Comparison of ENCODE assay signal across 8 cellular contexts in genomic region chr1:24932284-24932683, GRCh38. TPM values are rescaled to one million over a fixed set of nuclear protein-coding genes. Genes with fewer than 3 reads are reported as not detected.
A peak's percentile ranks its signal among the peaks of the same experiment; 100 is the strongest.
DNase-seq lines count a peak whose midpoint lies in the region; ATAC-seq and TF ChIP-seq lines count a peak whose summit lies in the region.

No MANE protein-coding gene starts in this region.

- H3K36me3 Mint-ChIP-seq in CD8-positive, alpha-beta T cell, result peaks cover 25% of the 10 kb centered on the region
- H3K36me3 Mint-ChIP-seq in WTC11, result no peaks in the 10 kb centered on the region
- H3K36me3 Mint-ChIP-seq in chondrocyte (ENCODE audit: low read depth), result peaks cover 2% of the 10 kb centered on the region
- H3K36me3 Mint-ChIP-seq in memory B cell, result peaks cover 3% of the 10 kb centered on the region

- CTCF ChIA-PET in CD8-positive, alpha-beta T cell (lab: Charles Lee), result interaction anchor here (0.6 to 14.6 kb wide), 41 partner anchors 9 to 270 kb away, joined by 3 to 111 read pairs (median 4); no protein-coding TSS in a partner anchor
- CTCF ChIA-PET in WTC11 (lab: Charles Lee), result interaction anchor here (0.5 to 4.3 kb wide), 29 partner anchors 10 to 308 kb away, joined by 3 to 27 read pairs (median 7); partner anchors contain the start of gene CLIC4

- H3K9me3 Mint-ChIP-seq in CD8-positive, alpha-beta T cell, result no peaks in the 10 kb centered on the region
- H3K9me3 Mint-ChIP-seq in WTC11 (no peaks in the 10 kb centered on the region), chondrocyte (ENCODE audit: low read depth) (no peaks in the 10 kb centered on the region), memory B cell (no peaks in the 10 kb centered on the region)

- H3K4me1 Mint-ChIP-seq in CD8-positive, alpha-beta T cell (ENCODE audit: low read depth), result peaks cover 37% of the 10 kb centered on the region
- H3K4me1 Mint-ChIP-seq in WTC11 (peaks cover 56% of the 10 kb centered on the region), chondrocyte (ENCODE audit: low read depth) (peaks cover 7% of the 10 kb centered on the region), memory B cell (peaks cover 34% of the 10 kb centered on the region)

- peaks cover 3% of the 10 kb centered on the region for H3K36me3 ChIP-seq in CD8-positive, alpha-beta T cell (ENCODE audit: insufficient read depth, low read length)
- no peaks in the 10 kb centered on the region for H3K36me3 ChIP-seq in HUES64 (ENCODE audit: insufficient read depth, low read length)
- no peaks in the 10 kb centered on the region for H3K36me3 ChIP-seq in tibial artery

- no peak overlapping the region for H3K9ac ChIP-seq in HUES64 (ENCODE audit: low read depth, low read length)

- H3K4me3 ChIP-seq in CD8-positive, alpha-beta T cell (ENCODE audit: low read depth, low read length), result no peak overlapping the region
- H3K4me3 ChIP-seq in HUES64 (ENCODE audit: low read length) (peak overlapping the region; percentile 51), tibial artery (peak overlapping the region; percentile 12 to 28)

- ATAC-seq in CD8-positive, alpha-beta T cell, result peak; percentile 9
- peak; percentile 48 for ATAC-seq in WTC11
- ATAC-seq in memory B cell (ENCODE audit: low read depth), result peak; percentile 14
- no peak for ATAC-seq in HG02884 (IDR thresholded peaks at IDR 0.05; ENCODE audit: unreplicated experiment)
- ATAC-seq in GM18517 (IDR thresholded peaks at IDR 0.05; ENCODE audit: unreplicated experiment), result no peak

- H3K4me3 Mint-ChIP-seq in CD8-positive, alpha-beta T cell, result peak overlapping the region; percentile 51
- H3K4me3 Mint-ChIP-seq in WTC11 (peak overlapping the region; percentile 71), chondrocyte (ENCODE audit: unreplicated experiment) (no peak overlapping the region), memory B cell (peak overlapping the region; percentile 46)

- H3K27me3 ChIP-seq in CD8-positive, alpha-beta T cell (ENCODE audit: insufficient read depth, low read length), result no peaks in the 10 kb centered on the region
- H3K27me3 ChIP-seq in HUES64 (ENCODE audit: insufficient read depth, low read length), result peaks cover 86% of the 10 kb centered on the region
- peaks cover 0 to 89% of the 10 kb centered on the region in 2 donors for H3K27me3 ChIP-seq in tibial artery

- peak overlapping the region; percentile 66 for H3K27ac Mint-ChIP-seq in CD8-positive, alpha-beta T cell
- H3K27ac Mint-ChIP-seq in WTC11, result no peak overlapping the region
- H3K27ac Mint-ChIP-seq in chondrocyte (ENCODE audit: unreplicated experiment), result no peak overlapping the region
- H3K27ac Mint-ChIP-seq in memory B cell, result peak overlapping the region; percentile 41

- peak; percentile 84 for TF ChIP-seq CTCF in CD8-positive, alpha-beta T cell (IDR thresholded peaks at IDR 0.05)
- TF ChIP-seq CTCF in WTC11 (IDR thresholded peaks at IDR 0.05), result peak; percentile 75
- TF ChIP-seq CTCF in chondrocyte (IDR thresholded peaks at IDR 0.05), result peak; percentile 96
- peak; percentile 44 to 66 for TF ChIP-seq CTCF in tibial artery (IDR thresholded peaks at IDR 0.05)

- peaks cover 31% of the 10 kb centered on the region for H3K4me1 ChIP-seq in CD8-positive, alpha-beta T cell (ENCODE audit: insufficient read depth, low read length)
- H3K4me1 ChIP-seq in HUES64 (ENCODE audit: insufficient read depth, low read length) (peaks cover 23% of the 10 kb centered on the region), tibial artery (peaks cover 0 to 35% (median 31%) of the 10 kb centered on the region in 4 donors)

- POLR2A ChIA-PET in CD8-positive, alpha-beta T cell (lab: Charles Lee), result interaction anchor here (0.9 to 1.4 kb wide), 4 partner anchors 20 to 169 kb away, joined by 4 to 5 read pairs (median 4); no protein-coding TSS in a partner anchor
- POLR2A ChIA-PET in WTC11 (lab: Charles Lee), result no interaction called here

- no peak overlapping the region for H3K27ac ChIP-seq in CD8-positive, alpha-beta T cell (ENCODE audit: low read depth, low read length)
- H3K27ac ChIP-seq in HUES64 (ENCODE audit: low read depth, low read length) (no peak overlapping the region), tibial artery (no peak overlapping the region)

- DNase-seq in CD8-positive, alpha-beta T cell, result peak in 4 of 7 experiments; percentile 45 to 78 (median 59)
- DNase-seq in WTC11 (ENCODE audit: low spot score) (peak; percentile 79), chondrocyte (ENCODE audit: low spot score) (no peak), memory B cell (ENCODE audit: low spot score in 2 of 2) (peak; percentile 79 to 88), tibial artery (no peak)

- H3K9me3 ChIP-seq in CD8-positive, alpha-beta T cell (ENCODE audit: low read length), result no peaks in the 10 kb centered on the region
- H3K9me3 ChIP-seq in HUES64 (ENCODE audit: insufficient read depth, low read depth, low read length) (no peaks in the 10 kb centered on the region), tibial artery (no peaks in the 10 kb centered on the region)

- intact Hi-C loops in CD8-positive, alpha-beta T cell (cut with DNase I, micrococcal nuclease), result loop anchor here (1.0 to 10.0 kb wide), 6 partner anchors 59 to 273 kb away; no protein-coding TSS in a partner anchor
- intact Hi-C loops in tibial artery (cut with DNase I; ENCODE audit: low total_unique reads), result loop anchor here (5.0 kb wide), 3 partner anchors 105 to 275 kb away; no protein-coding TSS in a partner anchor

- WGBS in HUES64, result 2% methylated on average over 34 of the region's 34 CpGs

- no peaks in the 10 kb centered on the region for H3K27me3 Mint-ChIP-seq in CD8-positive, alpha-beta T cell (ENCODE audit: low read depth)
- H3K27me3 Mint-ChIP-seq in WTC11 (ENCODE audit: low read depth) (peaks cover 81% of the 10 kb centered on the region), chondrocyte (ENCODE audit: low read depth) (peaks cover 51% of the 10 kb centered on the region), memory B cell (no peaks in the 10 kb centered on the region)

TF ChIP-seq in WTC11, 78 proteins besides CTCF, POLR2A, EP300 and RAD21 (continues in another document):
- TF ChIP-seq ARID4B (CRISPR knock-in tag; IDR thresholded peaks at IDR 0.05; ENCODE audit: borderline replicate concordance) (no peak), TEAD4 (CRISPR knock-in tag; IDR thresholded peaks at IDR 0.05) (no peak), ZNF425 (CRISPR knock-in tag; conservative IDR thresholded peaks at IDR 0.05) (no peak), MYBL2 (CRISPR knock-in tag; IDR thresholded peaks at IDR 0.05) (no peak; the same call in 1 of the 2 replicates)

RNA-seq across cellular contexts. Expression of gene RUNX3, which starts 2.2 kb away (rescaled TPM):
- total RNA-seq in CD8-positive, alpha-beta T cell, result 100 to 1,000 TPM; 423 to 424 TPM
- polyA plus RNA-seq in HUES64 (2013, experiment 1 of 2), result 0.25 TPM
- 0.38 TPM for polyA plus RNA-seq in HUES64 (2013, experiment 2 of 2)
- total RNA-seq in WTC11 (2021) (1.5 to 1.8 TPM (median 1.8 TPM) in 3 replicates), chondrocyte (1.8 to 2.9 TPM in 2 of 3 replicates, not detected in the other)

Comparison
In these comparisons a context has a peak if more than half of its experiments do, and no peak if none do; other contexts are left out.
1. ATAC-seq: peak in CD8-positive, alpha-beta T cell (single experiment), WTC11 (single experiment) and memory B cell (single experiment); none in HG02884 (single experiment) and GM18517 (single experiment).
2. DNase-seq: peak in CD8-positive, alpha-beta T cell (4 of 7), WTC11 (single experiment) and memory B cell (2 of 2); none in chondrocyte (single experiment) and tibial artery (0 of 2).
3. H3K27ac Mint-ChIP-seq: peak in CD8-positive, alpha-beta T cell (single experiment) and memory B cell (single experiment); none in WTC11 (single experiment) and chondrocyte (single experiment).
4. RNA of gene RUNX3, which starts 2.2 kb away (total RNA-seq): 423 to 424 TPM in CD8-positive, alpha-beta T cell; 1.8 to 2.9 TPM in chondrocyte and 1.5 to 1.8 TPM in WTC11; every median in the first group is over 100 times any median in the second.
5. Peak in every context shown above with its lines, with median percentiles within 50 percentile points of each other: CTCF ChIP-seq.